ENCODE assay signal across 8 cellular contexts in the genomic region with DNA sequence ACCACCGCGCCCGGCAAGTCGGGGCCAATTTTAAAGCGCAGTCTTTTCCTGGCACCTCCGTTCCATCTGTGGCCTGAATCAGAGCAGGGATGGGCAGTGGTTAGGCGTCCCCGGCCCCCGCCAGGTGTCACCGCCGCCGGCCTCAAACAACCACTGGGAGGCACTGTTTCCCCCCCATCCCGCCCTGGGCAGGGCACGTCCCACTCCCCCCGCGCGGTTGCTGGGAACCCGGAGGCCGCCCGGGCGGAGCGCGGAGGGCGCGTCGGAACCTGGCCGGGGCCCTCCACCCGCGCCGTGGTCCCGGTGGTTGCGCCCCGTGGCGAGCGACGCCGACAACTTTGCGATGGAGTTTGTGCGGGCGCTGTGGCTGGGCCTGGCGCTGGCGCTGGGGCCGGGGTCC. TPM values are rescaled to one million over a fixed set of nuclear protein-coding genes. Genes with fewer than 3 reads are reported as not detected.
DNase-seq lines count a peak whose midpoint lies in the region; ATAC-seq and TF ChIP-seq lines count a peak whose summit lies in the region.

A gene with protein sequence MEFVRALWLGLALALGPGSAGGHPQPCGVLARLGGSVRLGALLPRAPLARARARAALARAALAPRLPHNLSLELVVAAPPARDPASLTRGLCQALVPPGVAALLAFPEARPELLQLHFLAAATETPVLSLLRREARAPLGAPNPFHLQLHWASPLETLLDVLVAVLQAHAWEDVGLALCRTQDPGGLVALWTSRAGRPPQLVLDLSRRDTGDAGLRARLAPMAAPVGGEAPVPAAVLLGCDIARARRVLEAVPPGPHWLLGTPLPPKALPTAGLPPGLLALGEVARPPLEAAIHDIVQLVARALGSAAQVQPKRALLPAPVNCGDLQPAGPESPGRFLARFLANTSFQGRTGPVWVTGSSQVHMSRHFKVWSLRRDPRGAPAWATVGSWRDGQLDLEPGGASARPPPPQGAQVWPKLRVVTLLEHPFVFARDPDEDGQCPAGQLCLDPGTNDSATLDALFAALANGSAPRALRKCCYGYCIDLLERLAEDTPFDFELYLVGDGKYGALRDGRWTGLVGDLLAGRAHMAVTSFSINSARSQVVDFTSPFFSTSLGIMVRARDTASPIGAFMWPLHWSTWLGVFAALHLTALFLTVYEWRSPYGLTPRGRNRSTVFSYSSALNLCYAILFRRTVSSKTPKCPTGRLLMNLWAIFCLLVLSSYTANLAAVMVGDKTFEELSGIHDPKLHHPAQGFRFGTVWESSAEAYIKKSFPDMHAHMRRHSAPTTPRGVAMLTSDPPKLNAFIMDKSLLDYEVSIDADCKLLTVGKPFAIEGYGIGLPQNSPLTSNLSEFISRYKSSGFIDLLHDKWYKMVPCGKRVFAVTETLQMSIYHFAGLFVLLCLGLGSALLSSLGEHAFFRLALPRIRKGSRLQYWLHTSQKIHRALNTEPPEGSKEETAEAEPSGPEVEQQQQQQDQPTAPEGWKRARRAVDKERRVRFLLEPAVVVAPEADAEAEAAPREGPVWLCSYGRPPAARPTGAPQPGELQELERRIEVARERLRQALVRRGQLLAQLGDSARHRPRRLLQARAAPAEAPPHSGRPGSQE (plus strand): TSS at position 325 of the 400 bp plus-strand sequence. CDS start 19 bp downstream, at position 344.

- peaks cover 14% of the 10 kb centered on the region for H3K4me1 Mint-ChIP-seq in activated T-cell treated with anti-CD3 and anti-CD28 coated beads, Interleukin-2, amount 50 U/mL, for 24 hours (ENCODE audit: low read depth)
- no peaks in the 10 kb centered on the region for H3K4me1 Mint-ChIP-seq in progenitor cell of endocrine pancreas (ENCODE audit: low read depth)

- ATAC-seq in GM21825 (IDR thresholded peaks at IDR 0.05; ENCODE audit: unreplicated experiment), result no peak

- peaks cover 37% of the 10 kb centered on the region for H3K27me3 Mint-ChIP-seq in activated T-cell treated with anti-CD3 and anti-CD28 coated beads, Interleukin-2, amount 50 U/mL, for 24 hours
- peaks cover 44% of the 10 kb centered on the region for H3K27me3 Mint-ChIP-seq in progenitor cell of endocrine pancreas

- no peaks in the 10 kb centered on the region for H3K9me3 Mint-ChIP-seq in activated T-cell treated with anti-CD3 and anti-CD28 coated beads, Interleukin-2, amount 50 U/mL, for 24 hours
- no peaks in the 10 kb centered on the region for H3K9me3 Mint-ChIP-seq in progenitor cell of endocrine pancreas (ENCODE audit: low read depth)

- no peaks in the 10 kb centered on the region for H3K36me3 Mint-ChIP-seq in activated T-cell treated with anti-CD3 and anti-CD28 coated beads, Interleukin-2, amount 50 U/mL, for 24 hours (ENCODE audit: low read depth)
- H3K36me3 Mint-ChIP-seq in progenitor cell of endocrine pancreas (ENCODE audit: insufficient read depth), result no peaks in the 10 kb centered on the region

- H3K4me3 Mint-ChIP-seq in activated T-cell treated with anti-CD3 and anti-CD28 coated beads, Interleukin-2, amount 50 U/mL, for 24 hours, result peak within 1 kb of the TSS; percentile 41
- H3K4me3 Mint-ChIP-seq in progenitor cell of endocrine pancreas (ENCODE audit: low read depth), result peak within 1 kb of the TSS; percentile 35

- TF ChIP-seq CTCF in GM12874 (IDR thresholded peaks at IDR 0.05; ENCODE audit: insufficient read depth, low read depth, low read length) (peak; percentile 66), fibroblast of mammary gland (conservative IDR thresholded peaks at IDR 0.05; ENCODE audit: control insufficient read depth, insufficient read depth, low read depth, low read length) (peak; percentile 40), progenitor cell of endocrine pancreas (IDR thresholded peaks at IDR 0.05; ENCODE audit: unreplicated experiment) (peak; percentile 71)

- H3K27ac Mint-ChIP-seq in activated T-cell treated with anti-CD3 and anti-CD28 coated beads, Interleukin-2, amount 50 U/mL, for 24 hours, result peak within 1 kb of the TSS; percentile 42
- H3K27ac Mint-ChIP-seq in progenitor cell of endocrine pancreas, result no peak within 1 kb of the TSS

- H3K4me3 ChIP-seq in fibroblast of mammary gland (ENCODE audit: control insufficient read depth, low read depth, low read length), result no peak within 1 kb of the TSS

- DNase-seq in NOMO-1 (lab: John Stamatoyannopoulos, UW; ENCODE audit: unreplicated experiment in 2 of 2), result peak; percentile 46 to 73
- peak; percentile 78 for DNase-seq in activated T-cell treated with anti-CD3 and anti-CD28 coated beads, Interleukin-2, amount 50 U/mL, for 24 hours
- peak; percentile 38 for DNase-seq in fibroblast of mammary gland (ENCODE audit: low read depth)
- DNase-seq in progenitor cell of endocrine pancreas (ENCODE audit: low spot score, unreplicated experiment), result peak; percentile 75
- DNase-seq in NCI-H510A (lab: John Stamatoyannopoulos, UW), result no peak
- DNase-seq in kidney glomerular epithelial cell (lab: John Stamatoyannopoulos, UW), result no peak

RNA-seq across cellular contexts. Expression of the gene that starts here (rescaled TPM):
- total RNA-seq in progenitor cell of endocrine pancreas, result 1.4 and 1.5 TPM in 2 replicates

Comparison
In these comparisons a context has a peak if more than half of its experiments do, and no peak if none do; other contexts are left out.
1. DNase-seq: peak in NOMO-1 (2 of 2), activated T-cell treated with anti-CD3 and anti-CD28 coated beads, Interleukin-2, amount 50 U/mL, for 24 hours (single experiment), fibroblast of mammary gland (single experiment) and progenitor cell of endocrine pancreas (single experiment); none in NCI-H510A (single experiment) and kidney glomerular epithelial cell (single experiment).
2. Peak in every context shown above with its lines, with median percentiles within 50 percentile points of each other: CTCF ChIP-seq.